Comparison of ENCODE assay signal across 8 cellular contexts in genomic region chr1:114755006-114755936, GRCh38. TPM values are rescaled to one million over a fixed set of nuclear protein-coding genes. Genes with fewer than 3 reads are reported as not detected.
DNase-seq lines count a peak whose midpoint lies in the region; ATAC-seq and TF ChIP-seq lines count a peak whose summit lies in the region.

No MANE protein-coding gene starts in this region.

- DNase-seq in Calu3 (no peak), MV-4-11 (lab: John Stamatoyannopoulos, UW) (peak; percentile 59), chondrocyte (ENCODE audit: low spot score) (no peak), nephron progenitor cell (no peak), epidermal melanocyte (ENCODE audit: insufficient read length, low spot score) (no peak), NCI-H2196 treated with DMSO at 0.1 percent for 48 hours (lab: John Stamatoyannopoulos, UW; ENCODE audit: unreplicated experiment) (no peak), NCI-H748 treated with DMSO at 0.1 percent for 48 hours (lab: John Stamatoyannopoulos, UW) (no peak)

- H3K9me3 Mint-ChIP-seq in Calu3 (ENCODE audit: low read depth, unreplicated experiment) (no peaks in the 10 kb centered on the region), chondrocyte (ENCODE audit: low read depth) (peaks cover 3% of the 10 kb centered on the region), nephron progenitor cell (peaks cover 12% of the 10 kb centered on the region)

- H3K4me3 Mint-ChIP-seq in Calu3 (ENCODE audit: low read depth, unreplicated experiment) (peak overlapping the region; percentile 95), chondrocyte (ENCODE audit: unreplicated experiment) (peak overlapping the region; percentile 91), nephron progenitor cell (peak overlapping the region; percentile 96)

- no peak for TF ChIP-seq POLR2A in GM18505 (IDR thresholded peaks at IDR 0.05; ENCODE audit: borderline replicate concordance, extremely low read depth, insufficient read depth, insufficient read length)

- H3K27ac Mint-ChIP-seq in Calu3 (ENCODE audit: unreplicated experiment) (no peak overlapping the region), chondrocyte (ENCODE audit: unreplicated experiment) (peak overlapping the region; percentile 100), nephron progenitor cell (peak overlapping the region; percentile 36)

- H3K4me1 Mint-ChIP-seq in Calu3 (ENCODE audit: low read depth, unreplicated experiment): peaks cover 29% of the 10 kb centered on the region
- peaks cover 73% of the 10 kb centered on the region for H3K4me1 Mint-ChIP-seq in chondrocyte (ENCODE audit: low read depth)
- H3K4me1 Mint-ChIP-seq in nephron progenitor cell: peaks cover 64% of the 10 kb centered on the region

- BruUV-seq in Calu3 (replicated peaks; lab: Mats Ljungman, UMichigan): no TSS peak

- H3K27me3 Mint-ChIP-seq in Calu3 (ENCODE audit: unreplicated experiment): no peaks in the 10 kb centered on the region
- H3K27me3 Mint-ChIP-seq in chondrocyte (ENCODE audit: low read depth): no peaks in the 10 kb centered on the region
- H3K27me3 Mint-ChIP-seq in nephron progenitor cell (ENCODE audit: low read depth, poor library complexity): peaks cover 3% of the 10 kb centered on the region

- peaks cover 49% of the 10 kb centered on the region for H3K36me3 Mint-ChIP-seq in Calu3 (ENCODE audit: insufficient read depth, unreplicated experiment)
- peaks cover 4% of the 10 kb centered on the region for H3K36me3 Mint-ChIP-seq in chondrocyte (ENCODE audit: low read depth)
- peaks cover 7% of the 10 kb centered on the region for H3K36me3 Mint-ChIP-seq in nephron progenitor cell (ENCODE audit: low read depth)

- no peak for ATAC-seq in GM18505 (IDR thresholded peaks at IDR 0.05; ENCODE audit: unreplicated experiment)

- CTCF ChIA-PET in Calu3 (lab: Charles Lee): no interaction called here

- TF ChIP-seq CTCF in Calu3 (IDR thresholded peaks at IDR 0.05; ENCODE audit: unreplicated experiment) (no peak), chondrocyte (IDR thresholded peaks at IDR 0.05) (no peak), nephron progenitor cell (IDR thresholded peaks at IDR 0.05) (no peak)

- intact Hi-C loops in Calu3 (cut with micrococcal nuclease; ENCODE audit: unreplicated experiment): no loop called here

RNA-seq across cellular contexts. Expression of gene CSDE1, which starts 2.5 kb away (rescaled TPM):
- total RNA-seq in Calu3 (2022) (333 and 362 TPM in 2 replicates), chondrocyte (512 to 540 TPM (median 529 TPM) in 3 replicates)

RNA-seq across cellular contexts. Expression of gene SIKE1, which starts 25.2 kb away (rescaled TPM):
- total RNA-seq in Calu3 (2022) (26.7 and 37.1 TPM in 2 replicates), chondrocyte (55.0 to 60.0 TPM (median 56.2 TPM) in 3 replicates)

RNA-seq across cellular contexts. Expression of gene NRAS, which starts 38.7 kb away (rescaled TPM):
- total RNA-seq in Calu3 (2022) (29.1 and 29.4 TPM in 2 replicates), chondrocyte (33.9 to 37.4 TPM (median 36.0 TPM) in 3 replicates)

RNA-seq across cellular contexts. Expression of gene AMPD1, which starts 59.9 kb away (rescaled TPM):
- total RNA-seq in Calu3 (2022) (not detected in 2 replicates), chondrocyte (not detected in 3 replicates)
